Comparison of ENCODE assay signal across 2 cellular contexts in the genomic region with DNA sequence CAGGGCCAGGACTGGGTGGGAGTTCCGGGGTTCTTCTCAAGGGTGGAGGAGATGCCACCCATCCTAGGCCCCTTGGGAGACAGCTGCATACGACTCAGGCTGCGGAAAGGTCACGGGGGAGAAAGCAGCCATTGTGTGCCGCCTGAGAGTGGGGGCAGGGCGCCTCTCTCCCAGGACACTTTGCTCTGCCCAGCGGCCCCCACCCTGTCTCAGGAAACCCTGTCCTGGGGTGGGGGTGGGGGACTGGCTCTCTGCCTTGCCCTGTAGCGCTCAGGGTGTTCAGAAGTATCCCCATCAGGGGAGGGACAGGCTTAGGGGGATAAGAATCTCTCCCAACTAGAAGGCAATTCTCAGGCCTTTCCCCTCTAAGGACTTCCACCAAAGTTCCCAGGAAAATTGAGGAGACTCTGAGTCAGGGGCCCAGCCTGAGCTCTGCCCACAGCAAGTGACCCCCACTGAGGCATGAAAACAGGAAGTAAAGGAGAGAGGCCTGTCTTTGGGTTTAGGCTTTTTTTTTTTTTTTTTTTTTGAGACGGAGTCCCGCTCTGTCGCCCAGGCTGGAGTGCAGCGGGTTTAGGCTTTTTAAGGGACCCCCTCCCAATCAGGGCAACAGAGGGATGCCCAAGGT.
TF ChIP-seq lines count a peak whose summit lies in the region.

No MANE protein-coding gene starts in this region.

TF ChIP-seq in SK-N-SH, 30 proteins besides CTCF, POLR2A, EP300 and RAD21 (continued from another document):
- TF ChIP-seq, protein P1, sequence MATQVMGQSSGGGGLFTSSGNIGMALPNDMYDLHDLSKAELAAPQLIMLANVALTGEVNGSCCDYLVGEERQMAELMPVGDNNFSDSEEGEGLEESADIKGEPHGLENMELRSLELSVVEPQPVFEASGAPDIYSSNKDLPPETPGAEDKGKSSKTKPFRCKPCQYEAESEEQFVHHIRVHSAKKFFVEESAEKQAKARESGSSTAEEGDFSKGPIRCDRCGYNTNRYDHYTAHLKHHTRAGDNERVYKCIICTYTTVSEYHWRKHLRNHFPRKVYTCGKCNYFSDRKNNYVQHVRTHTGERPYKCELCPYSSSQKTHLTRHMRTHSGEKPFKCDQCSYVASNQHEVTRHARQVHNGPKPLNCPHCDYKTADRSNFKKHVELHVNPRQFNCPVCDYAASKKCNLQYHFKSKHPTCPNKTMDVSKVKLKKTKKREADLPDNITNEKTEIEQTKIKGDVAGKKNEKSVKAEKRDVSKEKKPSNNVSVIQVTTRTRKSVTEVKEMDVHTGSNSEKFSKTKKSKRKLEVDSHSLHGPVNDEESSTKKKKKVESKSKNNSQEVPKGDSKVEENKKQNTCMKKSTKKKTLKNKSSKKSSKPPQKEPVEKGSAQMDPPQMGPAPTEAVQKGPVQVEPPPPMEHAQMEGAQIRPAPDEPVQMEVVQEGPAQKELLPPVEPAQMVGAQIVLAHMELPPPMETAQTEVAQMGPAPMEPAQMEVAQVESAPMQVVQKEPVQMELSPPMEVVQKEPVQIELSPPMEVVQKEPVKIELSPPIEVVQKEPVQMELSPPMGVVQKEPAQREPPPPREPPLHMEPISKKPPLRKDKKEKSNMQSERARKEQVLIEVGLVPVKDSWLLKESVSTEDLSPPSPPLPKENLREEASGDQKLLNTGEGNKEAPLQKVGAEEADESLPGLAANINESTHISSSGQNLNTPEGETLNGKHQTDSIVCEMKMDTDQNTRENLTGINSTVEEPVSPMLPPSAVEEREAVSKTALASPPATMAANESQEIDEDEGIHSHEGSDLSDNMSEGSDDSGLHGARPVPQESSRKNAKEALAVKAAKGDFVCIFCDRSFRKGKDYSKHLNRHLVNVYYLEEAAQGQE (IDR thresholded peaks at IDR 0.05; ENCODE audit: low read depth, low read length) = no peak
- TF ChIP-seq NFIC (IDR thresholded peaks at IDR 0.05; ENCODE audit: borderline replicate concordance) = no peak
- no peak for TF ChIP-seq TEAD4 (IDR thresholded peaks at IDR 0.05; ENCODE audit: borderline replicate concordance, insufficient read depth)
- TF ChIP-seq NRF1 (IDR thresholded peaks at IDR 0.05; ENCODE audit: low read depth, low read length) = no peak
- no peak for TF ChIP-seq POLR2AphosphoS5 (IDR thresholded peaks at IDR 0.05; ENCODE audit: low read depth, low read length)
- TF ChIP-seq TCF12 (IDR thresholded peaks at IDR 0.05) = no peak
- no peak for TF ChIP-seq FOXJ3 (CRISPR knock-in tag; IDR thresholded peaks at IDR 0.05)
- no peak for TF ChIP-seq EZH2phosphoT487 (IDR thresholded peaks at IDR 0.05; ENCODE audit: borderline replicate concordance, low read depth)
- TF ChIP-seq, protein P2, sequence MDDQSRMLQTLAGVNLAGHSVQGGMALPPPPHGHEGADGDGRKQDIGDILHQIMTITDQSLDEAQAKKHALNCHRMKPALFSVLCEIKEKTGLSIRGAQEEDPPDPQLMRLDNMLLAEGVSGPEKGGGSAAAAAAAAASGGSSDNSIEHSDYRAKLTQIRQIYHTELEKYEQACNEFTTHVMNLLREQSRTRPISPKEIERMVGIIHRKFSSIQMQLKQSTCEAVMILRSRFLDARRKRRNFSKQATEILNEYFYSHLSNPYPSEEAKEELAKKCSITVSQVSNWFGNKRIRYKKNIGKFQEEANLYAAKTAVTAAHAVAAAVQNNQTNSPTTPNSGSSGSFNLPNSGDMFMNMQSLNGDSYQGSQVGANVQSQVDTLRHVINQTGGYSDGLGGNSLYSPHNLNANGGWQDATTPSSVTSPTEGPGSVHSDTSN (IDR thresholded peaks at IDR 0.05) = no peak
- TF ChIP-seq, protein P3, sequence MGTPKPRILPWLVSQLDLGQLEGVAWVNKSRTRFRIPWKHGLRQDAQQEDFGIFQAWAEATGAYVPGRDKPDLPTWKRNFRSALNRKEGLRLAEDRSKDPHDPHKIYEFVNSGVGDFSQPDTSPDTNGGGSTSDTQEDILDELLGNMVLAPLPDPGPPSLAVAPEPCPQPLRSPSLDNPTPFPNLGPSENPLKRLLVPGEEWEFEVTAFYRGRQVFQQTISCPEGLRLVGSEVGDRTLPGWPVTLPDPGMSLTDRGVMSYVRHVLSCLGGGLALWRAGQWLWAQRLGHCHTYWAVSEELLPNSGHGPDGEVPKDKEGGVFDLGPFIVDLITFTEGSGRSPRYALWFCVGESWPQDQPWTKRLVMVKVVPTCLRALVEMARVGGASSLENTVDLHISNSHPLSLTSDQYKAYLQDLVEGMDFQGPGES (IDR thresholded peaks at IDR 0.05; ENCODE audit: low read depth, low read length) = no peak
- no peak for TF ChIP-seq FOXM1 (IDR thresholded peaks at IDR 0.05; ENCODE audit: low read depth)
- no peak for TF ChIP-seq CHD2 (IDR thresholded peaks at IDR 0.05; ENCODE audit: low read length, partially characterized antibody)
- TF ChIP-seq, protein P4, sequence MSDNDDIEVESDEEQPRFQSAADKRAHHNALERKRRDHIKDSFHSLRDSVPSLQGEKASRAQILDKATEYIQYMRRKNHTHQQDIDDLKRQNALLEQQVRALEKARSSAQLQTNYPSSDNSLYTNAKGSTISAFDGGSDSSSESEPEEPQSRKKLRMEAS (IDR thresholded peaks at IDR 0.05; ENCODE audit: low read depth) = no peak

TF ChIP-seq in SK-N-SH treated with all-trans-retinoic acid at 6 μM for 48 hours, 23 proteins besides CTCF, POLR2A, EP300 and RAD21 (continued from another document):
- TF ChIP-seq, protein P5, sequence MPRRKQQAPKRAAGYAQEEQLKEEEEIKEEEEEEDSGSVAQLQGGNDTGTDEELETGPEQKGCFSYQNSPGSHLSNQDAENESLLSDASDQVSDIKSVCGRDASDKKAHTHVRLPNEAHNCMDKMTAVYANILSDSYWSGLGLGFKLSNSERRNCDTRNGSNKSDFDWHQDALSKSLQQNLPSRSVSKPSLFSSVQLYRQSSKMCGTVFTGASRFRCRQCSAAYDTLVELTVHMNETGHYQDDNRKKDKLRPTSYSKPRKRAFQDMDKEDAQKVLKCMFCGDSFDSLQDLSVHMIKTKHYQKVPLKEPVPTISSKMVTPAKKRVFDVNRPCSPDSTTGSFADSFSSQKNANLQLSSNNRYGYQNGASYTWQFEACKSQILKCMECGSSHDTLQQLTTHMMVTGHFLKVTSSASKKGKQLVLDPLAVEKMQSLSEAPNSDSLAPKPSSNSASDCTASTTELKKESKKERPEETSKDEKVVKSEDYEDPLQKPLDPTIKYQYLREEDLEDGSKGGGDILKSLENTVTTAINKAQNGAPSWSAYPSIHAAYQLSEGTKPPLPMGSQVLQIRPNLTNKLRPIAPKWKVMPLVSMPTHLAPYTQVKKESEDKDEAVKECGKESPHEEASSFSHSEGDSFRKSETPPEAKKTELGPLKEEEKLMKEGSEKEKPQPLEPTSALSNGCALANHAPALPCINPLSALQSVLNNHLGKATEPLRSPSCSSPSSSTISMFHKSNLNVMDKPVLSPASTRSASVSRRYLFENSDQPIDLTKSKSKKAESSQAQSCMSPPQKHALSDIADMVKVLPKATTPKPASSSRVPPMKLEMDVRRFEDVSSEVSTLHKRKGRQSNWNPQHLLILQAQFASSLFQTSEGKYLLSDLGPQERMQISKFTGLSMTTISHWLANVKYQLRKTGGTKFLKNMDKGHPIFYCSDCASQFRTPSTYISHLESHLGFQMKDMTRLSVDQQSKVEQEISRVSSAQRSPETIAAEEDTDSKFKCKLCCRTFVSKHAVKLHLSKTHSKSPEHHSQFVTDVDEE (CRISPR knock-in tag; IDR thresholded peaks at IDR 0.05) = no peak
- TF ChIP-seq ZFP3 (CRISPR knock-in tag; IDR thresholded peaks at IDR 0.05) (no peak), ARNTL (CRISPR knock-in tag; IDR thresholded peaks at IDR 0.05; ENCODE audit: borderline replicate concordance, low read depth) (no peak), TOX (CRISPR knock-in tag; IDR thresholded peaks at IDR 0.05; ENCODE audit: borderline replicate concordance) (no peak), RARB (CRISPR knock-in tag; IDR thresholded peaks at IDR 0.05) (no peak), PPARA (CRISPR knock-in tag; IDR thresholded peaks at IDR 0.05; ENCODE audit: borderline replicate concordance) (no peak)
- TF ChIP-seq, protein P6, sequence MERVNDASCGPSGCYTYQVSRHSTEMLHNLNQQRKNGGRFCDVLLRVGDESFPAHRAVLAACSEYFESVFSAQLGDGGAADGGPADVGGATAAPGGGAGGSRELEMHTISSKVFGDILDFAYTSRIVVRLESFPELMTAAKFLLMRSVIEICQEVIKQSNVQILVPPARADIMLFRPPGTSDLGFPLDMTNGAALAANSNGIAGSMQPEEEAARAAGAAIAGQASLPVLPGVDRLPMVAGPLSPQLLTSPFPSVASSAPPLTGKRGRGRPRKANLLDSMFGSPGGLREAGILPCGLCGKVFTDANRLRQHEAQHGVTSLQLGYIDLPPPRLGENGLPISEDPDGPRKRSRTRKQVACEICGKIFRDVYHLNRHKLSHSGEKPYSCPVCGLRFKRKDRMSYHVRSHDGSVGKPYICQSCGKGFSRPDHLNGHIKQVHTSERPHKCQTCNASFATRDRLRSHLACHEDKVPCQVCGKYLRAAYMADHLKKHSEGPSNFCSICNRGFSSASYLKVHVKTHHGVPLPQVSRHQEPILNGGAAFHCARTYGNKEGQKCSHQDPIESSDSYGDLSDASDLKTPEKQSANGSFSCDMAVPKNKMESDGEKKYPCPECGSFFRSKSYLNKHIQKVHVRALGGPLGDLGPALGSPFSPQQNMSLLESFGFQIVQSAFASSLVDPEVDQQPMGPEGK (CRISPR knock-in tag; IDR thresholded peaks at IDR 0.05; ENCODE audit: borderline replicate concordance) = no peak
- TF ChIP-seq, protein P7, sequence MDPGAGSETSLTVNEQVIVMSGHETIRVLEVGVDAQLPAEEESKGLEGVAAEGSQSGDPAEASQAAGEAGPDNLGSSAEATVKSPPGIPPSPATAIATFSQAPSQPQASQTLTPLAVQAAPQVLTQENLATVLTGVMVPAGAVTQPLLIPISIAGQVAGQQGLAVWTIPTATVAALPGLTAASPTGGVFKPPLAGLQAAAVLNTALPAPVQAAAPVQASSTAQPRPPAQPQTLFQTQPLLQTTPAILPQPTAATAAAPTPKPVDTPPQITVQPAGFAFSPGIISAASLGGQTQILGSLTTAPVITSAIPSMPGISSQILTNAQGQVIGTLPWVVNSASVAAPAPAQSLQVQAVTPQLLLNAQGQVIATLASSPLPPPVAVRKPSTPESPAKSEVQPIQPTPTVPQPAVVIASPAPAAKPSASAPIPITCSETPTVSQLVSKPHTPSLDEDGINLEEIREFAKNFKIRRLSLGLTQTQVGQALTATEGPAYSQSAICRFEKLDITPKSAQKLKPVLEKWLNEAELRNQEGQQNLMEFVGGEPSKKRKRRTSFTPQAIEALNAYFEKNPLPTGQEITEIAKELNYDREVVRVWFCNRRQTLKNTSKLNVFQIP (CRISPR knock-in tag; IDR thresholded peaks at IDR 0.05; ENCODE audit: borderline replicate concordance, low read depth) = no peak
TF ChIP-seq in SK-N-SH treated with all-trans-retinoic acid at 6 μM for 48 hours: peak in this region for 0.
